ENCODE assay signal across 19 cellular contexts in genomic region chr2:156088598-156088997, GRCh38.
"Had no signal": no experiment of that assay in that cellular context is flagged by ENCODE, and none has a peak within 500 bp of the region (broad histone marks: within the 10 kb centered on the region; RNA-seq: fewer than 3 reads in every experiment).

No MANE protein-coding gene starts in this region.

- H3K4me3 ChIP-seq: breast epithelium, gastrocnemius medialis, heart right ventricle, ovary, suprapubic skin had no signal

- H3K9me3 ChIP-seq: breast epithelium, gastrocnemius medialis, ovary, suprapubic skin had no signal

- ATAC-seq: gastrocnemius medialis, heart right ventricle, left ventricle myocardium superior, sciatic nerve had no signal

- H3K4me1 Mint-ChIP-seq: activated naive CD8-positive, alpha-beta T cell treated with anti-CD3 and anti-CD28 coated beads, Interleukin-2, amount 10 ng/mL, durations not matched to agents 7 days and 5 days had no signal

- H3K36me3 Mint-ChIP-seq: activated naive CD8-positive, alpha-beta T cell treated with anti-CD3 and anti-CD28 coated beads, Interleukin-2, amount 10 ng/mL, durations not matched to agents 7 days and 5 days had no signal

- H3K27ac ChIP-seq: breast epithelium, gastrocnemius medialis, heart right ventricle, ovary, suprapubic skin, VCaP had no signal

- H3K27me3 Mint-ChIP-seq: activated naive CD8-positive, alpha-beta T cell treated with anti-CD3 and anti-CD28 coated beads, Interleukin-2, amount 10 ng/mL, durations not matched to agents 7 days and 5 days; dendritic cell treated with granulocyte-macrophage colony-stimulating factor and Interleukin-4, amounts not matched to agents 40 ng/mL and 50 ng/mL, for 4 days; stimulated activated naive CD8-positive, alpha-beta T cell treated with anti-CD3 and anti-CD28 coated beads, Interleukin-15, Interleukin-2, amounts not matched to agents 100 ng/mL and 50 ng/mL, for 24 hours had no signal

- DNase-seq: activated CD4-positive, alpha-beta T cell treated with anti-CD3 and anti-CD28 coated beads for 1 hour; activated CD4-positive, alpha-beta T cell treated with anti-CD3 and anti-CD28 coated beads, Interleukin-2, amount 50 U/mL, for 4 hours; activated naive CD4-positive, alpha-beta T cell; activated naive CD8-positive, alpha-beta T cell treated with anti-CD3 and anti-CD28 coated beads, Interleukin-2, amount 10 ng/mL, durations not matched to agents 7 days and 5 days; activated T-cell treated with anti-CD3 and anti-CD28 coated beads for 4 hours; anterior cingulate cortex; effector memory CD4-positive, alpha-beta T cell; gastrocnemius medialis; heart right ventricle; left ventricle myocardium superior; ovary; T-helper 1 cell had no signal

- H3K36me3 ChIP-seq: breast epithelium, gastrocnemius medialis, heart right ventricle, ovary, suprapubic skin had no signal

- H3K4me3 Mint-ChIP-seq: activated naive CD8-positive, alpha-beta T cell treated with anti-CD3 and anti-CD28 coated beads, Interleukin-2, amount 10 ng/mL, durations not matched to agents 7 days and 5 days; dendritic cell treated with granulocyte-macrophage colony-stimulating factor and Interleukin-4, amounts not matched to agents 40 ng/mL and 50 ng/mL, for 4 days; stimulated activated naive CD8-positive, alpha-beta T cell treated with anti-CD3 and anti-CD28 coated beads, Interleukin-15, Interleukin-2, amounts not matched to agents 100 ng/mL and 50 ng/mL, for 24 hours had no signal

- H3K9me3 Mint-ChIP-seq: activated naive CD8-positive, alpha-beta T cell treated with anti-CD3 and anti-CD28 coated beads, Interleukin-2, amount 10 ng/mL, durations not matched to agents 7 days and 5 days; stimulated activated naive CD8-positive, alpha-beta T cell treated with anti-CD3 and anti-CD28 coated beads, Interleukin-15, Interleukin-2, amounts not matched to agents 100 ng/mL and 50 ng/mL, for 24 hours had no signal

- H3K27me3 ChIP-seq: breast epithelium, gastrocnemius medialis, heart right ventricle, ovary, suprapubic skin had no signal

- H3K27ac Mint-ChIP-seq: activated naive CD8-positive, alpha-beta T cell treated with anti-CD3 and anti-CD28 coated beads, Interleukin-2, amount 10 ng/mL, durations not matched to agents 7 days and 5 days; dendritic cell treated with granulocyte-macrophage colony-stimulating factor and Interleukin-4, amounts not matched to agents 40 ng/mL and 50 ng/mL, for 4 days; stimulated activated naive CD8-positive, alpha-beta T cell treated with anti-CD3 and anti-CD28 coated beads, Interleukin-15, Interleukin-2, amounts not matched to agents 100 ng/mL and 50 ng/mL, for 24 hours had no signal

- FAIRE-seq: keratinocyte had no signal

- H3K4me1 ChIP-seq: breast epithelium, gastrocnemius medialis, heart right ventricle had no signal
